Comparison of ENCODE assay signal across 24 cellular contexts in the genomic region with DNA sequence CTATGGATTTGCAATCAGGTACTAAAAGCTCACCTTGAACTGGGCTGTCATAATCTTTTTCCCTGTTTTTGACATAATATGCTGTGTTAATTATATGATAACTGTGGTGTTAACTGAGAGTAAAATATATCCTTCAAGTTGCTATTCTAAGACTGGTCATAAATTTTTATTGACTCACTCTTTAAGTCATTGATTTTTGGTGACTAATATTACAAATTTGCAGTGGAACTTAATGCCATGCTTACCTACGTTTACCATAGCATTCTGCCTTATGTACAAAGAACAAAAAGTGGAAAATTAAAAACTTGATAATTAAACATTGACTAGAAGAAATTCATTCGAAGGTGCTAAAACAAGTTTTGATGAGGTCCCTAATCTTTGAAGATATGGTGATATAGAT.
"Had no signal": no experiment of that assay in that cellular context is flagged by ENCODE, and none has a peak within 500 bp of the region (broad histone marks: within the 10 kb centered on the region; RNA-seq: fewer than 3 reads in every experiment).

No MANE protein-coding gene starts in this region.

- H3K4me1 ChIP-seq: breast epithelium, Peyer's patch had no signal

- H3K36me3 ChIP-seq: breast epithelium, Peyer's patch had no signal

- DNase-seq: activated B cell treated with CpG ODN at 0.5 μM for 24 hours; activated CD4-positive, alpha-beta T cell treated with anti-CD3 and anti-CD28 coated beads for 1 hour; activated CD4-positive, alpha-beta T cell treated with anti-CD3 and anti-CD28 coated beads, Interleukin-2, amount 10 ng/mL, durations not matched to agents 24 days and 14 days; activated CD4-positive, alpha-beta T cell treated with anti-CD3 and anti-CD28 coated beads, Interleukin-2, amount 50 U/mL, for 48 hours; activated CD8-positive, alpha-beta memory T cell treated with anti-CD3 and anti-CD28 coated beads, Interleukin-2, amount 10 ng/mL, durations not matched to agents 7 days and 5 days; activated effector memory CD4-positive, alpha-beta T cell treated with Interleukin-2 at 50 U/mL for 16 hours; activated naive CD4-positive, alpha-beta T cell; activated T-cell treated with anti-CD3 and anti-CD28 coated beads, Interleukin-2, amount 50 U/mL, for 24 hours; aorta; NCI-H1092; NCI-H1417; NCI-H1930; NCI-H2171; NCI-H2227 treated with DMSO at 0.1 percent for 48 hours; NCI-H526; NK-92 treated with Interleukin-12 subunit alpha and Interleukin-12 subunit beta, amount 100 ng/mL, for 24 hours; OCI-M1; Peyer's patch; SHP77 treated with DMSO at 0.1 percent for 48 hours; T-cell; T-helper 2 cell; T1000 had no signal

- H3K4me3 ChIP-seq: breast epithelium, Peyer's patch had no signal

- H3K9me3 ChIP-seq: breast epithelium, Peyer's patch had no signal

- H3K4me2 ChIP-seq: KMS-11 had no signal

- H3K27ac ChIP-seq: breast epithelium, KMS-11, Peyer's patch had no signal

- H3K27me3 ChIP-seq: breast epithelium, Peyer's patch had no signal

- ATAC-seq: activated CD8-positive, alpha-beta memory T cell treated with anti-CD3 and anti-CD28 coated beads, Interleukin-2, amount 10 ng/mL, durations not matched to agents 7 days and 5 days; T-cell had no signal
